In genomic region chr13:21675095-21676007, GRCh38 we compare ENCODE assay signal across 7 cellular contexts. TPM values are rescaled to one million over a fixed set of nuclear protein-coding genes. Genes with fewer than 3 reads are reported as not detected.
A peak's percentile ranks its signal among the peaks of the same experiment; 100 is the strongest.
DNase-seq lines count a peak whose midpoint lies in the region; ATAC-seq, FAIRE-seq and TF ChIP-seq lines count a peak whose summit lies in the region.

No MANE protein-coding gene starts in this region.

- no peaks in the 10 kb centered on the region for H3K9me3 Mint-ChIP-seq in stimulated activated naive B cell treated with anti-CD40 and anti-IgM and Interleukin-4, amounts not matched to agents 10 μg/mL and 1 μg/mL and 100 μg/mL, for 72 hours

- H4K20me1 ChIP-seq in HepG2 (ENCODE audit: insufficient read depth, low read length) = no peaks in the 10 kb centered on the region

- TF ChIP-seq POLR2A in breast epithelium (IDR thresholded peaks at IDR 0.05) (no peak), HepG2 (IDR thresholded peaks at IDR 0.05; ENCODE audit: insufficient read depth in 1 of 2, low read depth in 2 of 2, low read length in 2 of 2) (no peak)

- H3K27ac ChIP-seq in HEK293 (ENCODE audit: extremely low read depth, low read depth, low read length) (peak overlapping the region; percentile 64), SJSA1 (no peak overlapping the region), breast epithelium (no peak overlapping the region), HepG2 (ENCODE audit: extremely low read length, insufficient read depth, low read length) (no peak overlapping the region)

- intact Hi-C loops in breast epithelium (cut with DNase I; ENCODE audit: low total_unique reads) (no loop called here), HepG2 (cut with micrococcal nuclease; ENCODE audit: unreplicated experiment) (no loop called here)

- CTCF ChIA-PET in HEK293 (lab: Yijun Ruan, JAX) (interaction anchor here (0.6 to 0.7 kb wide), 5 partner anchors 15 to 238 kb away, joined by 3 to 4 read pairs (median 3); no protein-coding TSS in a partner anchor), HepG2 (lab: Yijun Ruan, JAX; ENCODE audit: low intra/inter-chr PET ratio, low total read pairs) (no interaction called here)

- H3K27me3 ChIP-seq in SJSA1 (replicated peaks) = peaks cover 28% of the 10 kb centered on the region
- H3K27me3 ChIP-seq in breast epithelium = peaks cover 2 to 52% of the 10 kb centered on the region in 2 donors
- peaks cover 8 to 61% of the 10 kb centered on the region in 2 experiments; a peak in 4 of 5 replicates for H3K27me3 ChIP-seq in HepG2 (ENCODE audit: control insufficient read depth in 1 of 2, insufficient read depth in 2 of 2, low read length in 2 of 2)

- TF ChIP-seq CTCF in HEK293 (tag by site-specific recombination; IDR thresholded peaks at IDR 0.05) (no peak), breast epithelium (IDR thresholded peaks at IDR 0.05) (no peak), HepG2 (CRISPR knock-in tag; IDR thresholded peaks at IDR 0.05) (no peak)

- H3K36me3 ChIP-seq in HEK293 (ENCODE audit: control insufficient read depth in 2 of 2, insufficient read depth in 1 of 2, low read length in 2 of 2) (no peaks in the 10 kb centered on the region; a peak in 1 of 3 replicates), SJSA1 (no peaks in the 10 kb centered on the region), breast epithelium (no peaks in the 10 kb centered on the region), HepG2 (replicated peaks in 1 of 2; ENCODE audit: control insufficient read depth in 1 of 2, insufficient read depth in 2 of 2, low read length in 2 of 2) (no peaks in the 10 kb centered on the region)

- H3K9me3 ChIP-seq in HEK293 (ENCODE audit: control insufficient read depth, insufficient read depth, low read depth, low read length) = no peaks in the 10 kb centered on the region
- no peaks in the 10 kb centered on the region for H3K9me3 ChIP-seq in SJSA1 (replicated peaks)
- no peaks in the 10 kb centered on the region for H3K9me3 ChIP-seq in breast epithelium
- no peaks in the 10 kb centered on the region for H3K9me3 ChIP-seq in HepG2 (ENCODE audit: low read length)

- WGBS in HepG2 (ENCODE audit: low lambda C conversion rate) = 12% methylated on average over 12 of the region's 63 CpGs

- no TSS peak for BruUV-seq in HepG2 (replicated peaks; lab: Mats Ljungman, UMichigan)

- no peaks in the 10 kb centered on the region for H3K79me2 ChIP-seq in HepG2 (ENCODE audit: insufficient read depth, low read length)

- no peak for FAIRE-seq in HepG2 (lab: Jason Lieb, UNC)

- POLR2A ChIA-PET in HEK293 (lab: Yijun Ruan, JAX) (interaction anchor here (0.7 kb wide), 1 partner anchor 74 kb away, joined by 3 read pairs; no protein-coding TSS in a partner anchor), HepG2 (lab: Yijun Ruan, JAX) (no interaction called here)

- H3K27ac Mint-ChIP-seq in stimulated activated naive B cell treated with anti-CD40 and anti-IgM and Interleukin-4, amounts not matched to agents 10 μg/mL and 1 μg/mL and 100 μg/mL, for 72 hours = no peak overlapping the region

- no peak for TF ChIP-seq EP300 in HepG2 (IDR thresholded peaks at IDR 0.05; ENCODE audit: low read depth in 2 of 2, low read length in 2 of 2)
- no peak for TF ChIP-seq EP300 in HepG2 (CRISPR knock-in tag; IDR thresholded peaks at IDR 0.05; ENCODE audit: borderline replicate concordance)

- in situ Hi-C loops in HepG2 (cut with HindIII; ENCODE audit: extremely low pct_ligation_motif_present, low pct_unique_long_range_greater_than_20kb) = no loop called here

- no peak overlapping the region for H2AFZ ChIP-seq in HepG2 (ENCODE audit: low read length)

- peaks cover 25 to 36% of the 10 kb centered on the region in 2 donors for H3K4me1 Mint-ChIP-seq in stimulated activated naive B cell treated with anti-CD40 and anti-IgM and Interleukin-4, amounts not matched to agents 10 μg/mL and 1 μg/mL and 100 μg/mL, for 72 hours

- H3K4me3 ChIP-seq in HEK293 (ENCODE audit: low read depth, low read length) (peak overlapping the region; percentile 59), SJSA1 (peak overlapping the region; percentile 28), breast epithelium (peak overlapping the region; percentile 58 to 69 (median 65)), HepG2 (replicated peaks in 1 of 3; ENCODE audit: insufficient read depth in 1 of 3, low read depth in 2 of 3, low read length in 3 of 3) (peak overlapping the region in 2 of 3 experiments; percentile 11 to 46; a peak in 4 of 6 replicates)

- no peak for DNase-seq in SJSA1 (ENCODE audit: low read depth in 1 of 2, low spot score in 2 of 2)
- DNase-seq in breast epithelium (ENCODE audit: low spot score in 2 of 2) = no peak
- DNase-seq in HepG2 (ENCODE audit: low spot score) = no peak
- DNase-seq in stimulated activated naive B cell treated with anti-CD40 and anti-IgM and Interleukin-4, amounts not matched to agents 10 μg/mL and 1 μg/mL and 100 μg/mL, for 72 hours = peak; percentile 4
- no peak for DNase-seq in DMS114 treated with DMSO at 0.1 percent for 48 hours (lab: John Stamatoyannopoulos, UW; ENCODE audit: unreplicated experiment)

- ATAC-seq in HepG2 = no peak
- no peak for ATAC-seq in stimulated activated naive B cell treated with anti-CD40 and anti-IgM and Interleukin-4, amounts not matched to agents 10 μg/mL and 1 μg/mL and 100 μg/mL, for 72 hours (replicated peaks)
- no peak for ATAC-seq in HG03439 (IDR thresholded peaks at IDR 0.05; ENCODE audit: unreplicated experiment)

- H3K36me3 Mint-ChIP-seq in stimulated activated naive B cell treated with anti-CD40 and anti-IgM and Interleukin-4, amounts not matched to agents 10 μg/mL and 1 μg/mL and 100 μg/mL, for 72 hours = no peaks in the 10 kb centered on the region

- peak overlapping the region; percentile 48 for H3K4me2 ChIP-seq in HepG2 (ENCODE audit: low read depth, low read length)

- no peak for TF ChIP-seq RAD21 in HepG2 (CRISPR knock-in tag; IDR thresholded peaks at IDR 0.05)

- H3K27me3 Mint-ChIP-seq in stimulated activated naive B cell treated with anti-CD40 and anti-IgM and Interleukin-4, amounts not matched to agents 10 μg/mL and 1 μg/mL and 100 μg/mL, for 72 hours = peaks cover 43 to 45% of the 10 kb centered on the region in 2 donors

- peak overlapping the region; percentile 81 for H3K4me3 Mint-ChIP-seq in stimulated activated naive B cell treated with anti-CD40 and anti-IgM and Interleukin-4, amounts not matched to agents 10 μg/mL and 1 μg/mL and 100 μg/mL, for 72 hours

- H3K4me1 ChIP-seq in HEK293 (ENCODE audit: control insufficient read depth, insufficient read depth, low read length) = no peaks in the 10 kb centered on the region; the same call in 1 of the 2 replicates
- H3K4me1 ChIP-seq in SJSA1 (replicated peaks) = peaks cover 21% of the 10 kb centered on the region
- H3K4me1 ChIP-seq in breast epithelium = peaks cover 0 to 9% of the 10 kb centered on the region in 2 donors
- peaks cover 34% of the 10 kb centered on the region for H3K4me1 ChIP-seq in HepG2 (ENCODE audit: insufficient read depth, low read length)

- no peak overlapping the region for H3K9ac ChIP-seq in HepG2 (ENCODE audit: insufficient read depth, low read depth, low read length)

TF ChIP-seq in HEK293, 187 proteins besides CTCF, POLR2A, EP300 and RAD21 (continues in another document):
- TF ChIP-seq SP3 (tag by site-specific recombination; IDR thresholded peaks at IDR 0.05) = peak; percentile 35; the same call in 1 of the 2 replicates
- no peak for TF ChIP-seq ZNF768 (tag by site-specific recombination; IDR thresholded peaks at IDR 0.05)
- no peak for TF ChIP-seq ZNF777 (tag by site-specific recombination; IDR thresholded peaks at IDR 0.05; ENCODE audit: borderline replicate concordance)
- peak; percentile 90 for TF ChIP-seq ZFHX2 (tag by site-specific recombination; conservative IDR thresholded peaks at IDR 0.05)
- TF ChIP-seq ZBTB1 (tag by site-specific recombination; IDR thresholded peaks at IDR 0.05) = no peak
- TF ChIP-seq ZNF274 (IDR thresholded peaks at IDR 0.05; ENCODE audit: low read length) = no peak
- no peak for TF ChIP-seq ZNF274 (tag by site-specific recombination; IDR thresholded peaks at IDR 0.05; ENCODE audit: borderline replicate concordance)

RNA-seq across cellular contexts. Expression of gene FGF9, which starts 4.5 kb away (rescaled TPM):
- 0.26 TPM in 1 of 2 replicates, not detected in the other for total RNA-seq in SJSA1 (2014; rRNA removed; shearing (Covaris generic))
- total RNA-seq in breast epithelium = 1 to 10 TPM in 1 of 3 donors, under 1 TPM in 1, not detected in 1; 0.32 to 1.2 TPM
- total RNA-seq in HepG2 (2016; rRNA removed; fragmentation: Illumina TruSeq; extraction: Trizol) = not detected in 2 replicates
- not detected in 2 replicates for total RNA-seq in HepG2 (2016; cell fraction: cytosol; rRNA removed; fragmentation: Illumina TruSeq; extraction: Trizol; ENCODE audit: low read depth)
- total RNA-seq in HepG2 (2016; cell fraction: insoluble cytoplasmic fraction; rRNA removed; fragmentation: Illumina TruSeq; extraction: Trizol) = not detected in 2 replicates
- total RNA-seq in HepG2 (2016; cell fraction: membrane; rRNA removed; fragmentation: Illumina TruSeq; extraction: Trizol) = not detected in 2 replicates
- not detected in 2 replicates for total RNA-seq in HepG2 (2016; cell fraction: nucleus; rRNA removed; fragmentation: Illumina TruSeq; extraction: Trizol)
- polyA plus RNA-seq in HepG2 (2011; rRNA removed) = not detected in 2 replicates
- polyA plus RNA-seq in HepG2 (2011; cell fraction: cytosol; rRNA removed) = not detected in 2 replicates
- polyA plus RNA-seq in HepG2 (2011; cell fraction: nucleus; rRNA removed) = not detected in 2 replicates
- polyA plus RNA-seq in HepG2 (2012) = not detected in 2 replicates
- not detected in 2 replicates for polyA plus RNA-seq in HepG2 (2016; cell fraction: cytosol; fragmentation: Illumina TruSeq; extraction: Trizol; ENCODE audit: low read depth)
- not detected in 2 replicates for polyA plus RNA-seq in HepG2 (2016; cell fraction: insoluble cytoplasmic fraction; fragmentation: Illumina TruSeq; extraction: Trizol; ENCODE audit: low read depth)
- polyA plus RNA-seq in HepG2 (2016; cell fraction: membrane; fragmentation: Illumina TruSeq; extraction: Trizol; ENCODE audit: low read depth) = not detected in 2 replicates
- not detected in 2 replicates for polyA plus RNA-seq in HepG2 (2016; cell fraction: nucleus; fragmentation: Illumina TruSeq; extraction: Trizol; ENCODE audit: insufficient read depth, low read depth)
- polyA minus RNA-seq in HepG2 (2011; rRNA and poly(A)+ RNA removed; ENCODE audit: low replicate concordance) = not detected in 2 replicates
- polyA minus RNA-seq in HepG2 (2011; cell fraction: cytosol; rRNA and poly(A)+ RNA removed) = not detected in 2 replicates
- not detected in 2 replicates for polyA minus RNA-seq in HepG2 (2011; cell fraction: nucleus; rRNA and poly(A)+ RNA removed)

Comparison
In these comparisons a context has a peak if more than half of its experiments do, and no peak if none do; other contexts are left out.
1. Of the 63 proteins assayed by ChIP-seq in both HepG2 and HEK293: peak only in HepG2: none; only in HEK293: KLF16, KLF9, PRDM10, SP2, ZBTB20, ZBTB26 and 7 more; in both: PATZ1; in neither: 49.